In genomic region chr7:11346312-11346711, GRCh38 we compare ENCODE assay signal across 23 cellular contexts.
"Had no signal": no experiment of that assay in that cellular context is flagged by ENCODE, and none has a peak within 500 bp of the region (broad histone marks: within the 10 kb centered on the region; RNA-seq: fewer than 3 reads in every experiment).

No MANE protein-coding gene starts in this region.

- H3K9ac ChIP-seq: KMS-11 had no signal

- H2AFZ ChIP-seq: PC-9 had no signal

- FAIRE-seq: bronchial epithelial cell had no signal

- DNase-seq: activated CD4-positive, alpha-beta T cell treated with anti-CD3 and anti-CD28 coated beads for 48 hours; activated CD4-positive, alpha-beta T cell treated with anti-CD3 and anti-CD28 coated beads, Interleukin-2, amount 50 U/mL, for 4 hours; activated CD4-positive, CD25-positive, alpha-beta regulatory T cell treated with anti-CD3 and anti-CD28 coated beads, Interleukin-2, amount 50 U/mL, for 72 hours; activated CD8-positive, alpha-beta memory T cell treated with anti-CD3 and anti-CD28 coated beads, Interleukin-2, amount 10 ng/mL, durations not matched to agents 7 days and 5 days; activated gamma-delta T cell treated with Interleukin-2 at 50 U/mL for 16 hours; activated naive CD4-positive, alpha-beta T cell treated with anti-CD3 and anti-CD28 coated beads, Interleukin-2, amount 50 U/mL, for 16 hours; activated naive CD8-positive, alpha-beta T cell treated with anti-CD3 and anti-CD28 coated beads, Interleukin-2, amount 10 ng/mL, durations not matched to agents 7 days and 5 days; activated T-cell treated with anti-CD3 and anti-CD28 coated beads, Interleukin-2, amount 50 U/mL, for 48 hours; aorta; body of pancreas; central memory CD4-positive, alpha-beta T cell; NCI-H1092; NCI-H1930; NCI-H345; NCI-H510A; NCI-H526 treated with DMSO at 0.1 percent for 48 hours; PC-9; SHP77 treated with DMSO at 0.1 percent for 48 hours had no signal

- H3K36me3 Mint-ChIP-seq: activated CD8-positive, alpha-beta memory T cell treated with anti-CD3 and anti-CD28 coated beads, Interleukin-2, amount 10 ng/mL, durations not matched to agents 7 days and 5 days; activated naive CD8-positive, alpha-beta T cell treated with anti-CD3 and anti-CD28 coated beads, Interleukin-2, amount 10 ng/mL, durations not matched to agents 7 days and 5 days had no signal

- H3K4me3 ChIP-seq: body of pancreas, PC-9 had no signal

- H3K4me2 ChIP-seq: KMS-11, PC-9 had no signal

- H3K9me3 ChIP-seq: body of pancreas had no signal

- ATAC-seq: activated CD8-positive, alpha-beta memory T cell treated with anti-CD3 and anti-CD28 coated beads, Interleukin-2, amount 10 ng/mL, durations not matched to agents 7 days and 5 days; body of pancreas; WTC11 had no signal

- H3K9me3 Mint-ChIP-seq: activated naive CD8-positive, alpha-beta T cell treated with anti-CD3 and anti-CD28 coated beads, Interleukin-2, amount 10 ng/mL, durations not matched to agents 7 days and 5 days; activated T-helper 2 cell treated with anti-CD3 and anti-CD28 coated beads, Interferon-gamma antibody, Interleukin-2, Interleukin-4, amounts not matched to agents 10 μg/mL and 5 μg/mL and 100 μg/mL, durations not matched to agents 14 hours and 24 hours and 36 hours; T-helper 1 cell treated with Interleukin-12 subunit alpha and Interleukin-12 subunit beta and Interleukin-4 antibody, amounts not matched to agents 30 μg/mL and 1 μg/mL, for 36 hours had no signal

- H3K4me3 Mint-ChIP-seq: activated CD8-positive, alpha-beta memory T cell treated with anti-CD3 and anti-CD28 coated beads, Interleukin-2, amount 10 ng/mL, durations not matched to agents 7 days and 5 days; activated naive CD8-positive, alpha-beta T cell treated with anti-CD3 and anti-CD28 coated beads, Interleukin-2, amount 10 ng/mL, durations not matched to agents 7 days and 5 days; T-helper 1 cell treated with Interleukin-12 subunit alpha and Interleukin-12 subunit beta and Interleukin-4 antibody, amounts not matched to agents 30 μg/mL and 1 μg/mL, for 36 hours; WTC11 had no signal

- H3K27me3 ChIP-seq: body of pancreas had no signal

- H3K27ac Mint-ChIP-seq: activated CD8-positive, alpha-beta memory T cell treated with anti-CD3 and anti-CD28 coated beads, Interleukin-2, amount 10 ng/mL, durations not matched to agents 7 days and 5 days; activated naive CD8-positive, alpha-beta T cell treated with anti-CD3 and anti-CD28 coated beads, Interleukin-2, amount 10 ng/mL, durations not matched to agents 7 days and 5 days; activated T-helper 2 cell treated with anti-CD3 and anti-CD28 coated beads, Interferon-gamma antibody, Interleukin-2, Interleukin-4, amounts not matched to agents 10 μg/mL and 5 μg/mL and 100 μg/mL, durations not matched to agents 14 hours and 24 hours and 36 hours; T-helper 1 cell treated with Interleukin-12 subunit alpha and Interleukin-12 subunit beta and Interleukin-4 antibody, amounts not matched to agents 30 μg/mL and 1 μg/mL, for 36 hours; WTC11 had no signal

- H3K27ac ChIP-seq: body of pancreas, KMS-11, PC-9 had no signal
